Comparison of ENCODE assay signal across 24 cellular contexts in genomic region chr4:184655889-184656869, GRCh38. TPM values are rescaled to one million over a fixed set of nuclear protein-coding genes. Genes with fewer than 3 reads are reported as not detected.
A peak's percentile ranks its signal among the peaks of the same experiment; 100 is the strongest.
DNase-seq lines count a peak whose midpoint lies in the region; TF ChIP-seq lines count a peak whose summit lies in the region.
"Had no signal": no experiment of that assay in that cellular context is flagged by ENCODE, and none has a peak within 500 bp of the region (broad histone marks: within the 10 kb centered on the region; RNA-seq: fewer than 3 reads in every experiment).

No MANE protein-coding gene starts in this region.

- peaks cover 9% of the 10 kb centered on the region; the same call in 1 of the 2 replicates for H3F3A ChIP-seq in SU-DHL-6 (ENCODE audit: insufficient read depth)

- H3K9me3 Mint-ChIP-seq in HFFc6: no peaks in the 10 kb centered on the region
- peaks cover 6% of the 10 kb centered on the region for H3K9me3 Mint-ChIP-seq in glutamatergic neuron (ENCODE audit: unreplicated experiment)
- H3K9me3 Mint-ChIP-seq: activated naive CD4-positive, alpha-beta T cell treated with anti-CD3 and anti-CD28 coated beads for 36 hours; activated T-cell treated with anti-CD3 and anti-CD28 coated beads, Interleukin-2, amount 50 U/mL, for 72 hours; CD4-positive, CD25-positive, alpha-beta regulatory T cell; memory B cell; naive B cell had no signal

- no peak for DNase-seq in HFFc6
- DNase-seq in glutamatergic neuron: no peak
- DNase-seq in skeletal muscle cell (ENCODE audit: low read depth): peak; percentile 47
- no peak for DNase-seq in DMS53 (lab: John Stamatoyannopoulos, UW)
- DNase-seq in amygdala (lab: John Stamatoyannopoulos, UW): no peak
- no peak for DNase-seq in stimulated activated CD4-positive, alpha-beta T cell treated with anti-CD3 and anti-CD28 coated beads, Interleukin-4, amount 100 ng/mL, for 1 hour
- no peak for DNase-seq in sigmoid colon
- DNase-seq: activated CD4-positive, alpha-beta T cell treated with anti-CD3 and anti-CD28 coated beads for 48 hours; activated naive CD4-positive, alpha-beta T cell treated with anti-CD3 and anti-CD28 coated beads for 36 hours; activated T-cell treated with anti-CD3 and anti-CD28 coated beads, Interleukin-2, amount 50 U/mL, for 72 hours; amniotic stem cell; caudate nucleus; CD4-positive, CD25-positive, alpha-beta regulatory T cell; esophagus squamous epithelium; GOT3; naive B cell; NCI-H1048; NCI-H1694 treated with DMSO at 0.1 percent for 48 hours; NCI-H69; T-helper 17 cell; upper lobe of left lung had no signal

- H4K20me1 ChIP-seq in SU-DHL-6 (ENCODE audit: low read depth, low read length): no peaks in the 10 kb centered on the region

- no peaks in the 10 kb centered on the region for H3K9me2 ChIP-seq in SU-DHL-6 (replicated peaks; ENCODE audit: insufficient read depth, low read length)

- no peaks in the 10 kb centered on the region for H3K27me3 ChIP-seq in SU-DHL-6 (ENCODE audit: low read length)
- H3K27me3 ChIP-seq in sigmoid colon: no peaks in the 10 kb centered on the region
- H3K27me3 ChIP-seq: esophagus squamous epithelium, upper lobe of left lung had no signal

- H3K27me3 Mint-ChIP-seq in HFFc6 (ENCODE audit: insufficient read depth): no peaks in the 10 kb centered on the region; the same call in 1 of the 2 replicates
- peaks cover 2% of the 10 kb centered on the region for H3K27me3 Mint-ChIP-seq in glutamatergic neuron (ENCODE audit: unreplicated experiment)
- H3K27me3 Mint-ChIP-seq: CD4-positive, CD25-positive, alpha-beta regulatory T cell; memory B cell; naive B cell; T-helper 17 cell had no signal

- H3K4me3 Mint-ChIP-seq in HFFc6 (no peak overlapping the region), glutamatergic neuron (ENCODE audit: unreplicated experiment) (no peak overlapping the region)
- H3K4me3 Mint-ChIP-seq: activated naive CD4-positive, alpha-beta T cell treated with anti-CD3 and anti-CD28 coated beads for 36 hours; activated T-cell treated with anti-CD3 and anti-CD28 coated beads, Interleukin-2, amount 50 U/mL, for 72 hours; memory B cell; T-helper 17 cell had no signal

- H3K4me3 ChIP-seq in SU-DHL-6 (ENCODE audit: insufficient read depth, low read length, poor library complexity, severe bottlenecking) (no peak overlapping the region), skeletal muscle cell (ENCODE audit: low read depth, low read length) (no peak overlapping the region), sigmoid colon (no peak overlapping the region)
- H3K4me3 ChIP-seq: esophagus squamous epithelium, SK-N-MC, upper lobe of left lung had no signal

- no peak for TF ChIP-seq EP300 in sigmoid colon (IDR thresholded peaks at IDR 0.05)

- H3K9ac ChIP-seq in SU-DHL-6 (ENCODE audit: low read length): no peak overlapping the region

- peak overlapping the region; percentile 35 for H3K4me2 ChIP-seq in SU-DHL-6 (ENCODE audit: low read depth, low read length, poor library complexity, severe bottlenecking)

- H3K4me1 Mint-ChIP-seq in HFFc6 (ENCODE audit: low read depth) (peaks cover 27% of the 10 kb centered on the region), glutamatergic neuron (ENCODE audit: low read depth, unreplicated experiment) (peaks cover 11% of the 10 kb centered on the region)

- H3K27ac Mint-ChIP-seq in HFFc6 (peak overlapping the region; percentile 52; the same call in 1 of the 2 replicates), glutamatergic neuron (ENCODE audit: unreplicated experiment) (peak overlapping the region; percentile 12)
- H3K27ac Mint-ChIP-seq: activated naive CD4-positive, alpha-beta T cell treated with anti-CD3 and anti-CD28 coated beads for 36 hours; activated T-cell treated with anti-CD3 and anti-CD28 coated beads, Interleukin-2, amount 50 U/mL, for 72 hours; CD4-positive, CD25-positive, alpha-beta regulatory T cell; memory B cell; T-helper 17 cell had no signal

- no peak overlapping the region for H2AFZ ChIP-seq in SU-DHL-6 (ENCODE audit: low read depth, low read length, severe bottlenecking)

- 91 to 95% methylated on average over 8 of the region's 8 CpGs for WGBS in sigmoid colon, 2 donors

- H3K36me3 Mint-ChIP-seq in HFFc6 (ENCODE audit: low read depth) (peaks cover 13% of the 10 kb centered on the region; the same call in 1 of the 2 replicates), glutamatergic neuron (ENCODE audit: unreplicated experiment) (no peaks in the 10 kb centered on the region)

- no peak for TF ChIP-seq CTCF in HFFc6 (IDR thresholded peaks at IDR 0.05)
- TF ChIP-seq CTCF in SU-DHL-6 (IDR thresholded peaks at IDR 0.05; ENCODE audit: insufficient read depth, low read length, poor library complexity, severe bottlenecking): no peak
- TF ChIP-seq CTCF in glutamatergic neuron (IDR thresholded peaks at IDR 0.05; ENCODE audit: partially characterized antibody, unreplicated experiment): no peak
- no peak for TF ChIP-seq CTCF in sigmoid colon (IDR thresholded peaks at IDR 0.05)

- no peak for TF ChIP-seq POLR2A in sigmoid colon (IDR thresholded peaks at IDR 0.05)

- H3K79me2 ChIP-seq in SU-DHL-6 (ENCODE audit: insufficient read depth, low read length): no peaks in the 10 kb centered on the region

- H3K36me3 ChIP-seq in SU-DHL-6 (ENCODE audit: low read length) (0 out of 2 replicates have a peak, but pooled peaks cover 6% of the 10 kb centered on the region), sigmoid colon (peaks cover 2 to 32% (median 11%) of the 10 kb centered on the region in 4 donors)

- H3K9me3 ChIP-seq in SU-DHL-6 (ENCODE audit: insufficient read depth, low read length) (no peaks in the 10 kb centered on the region), sigmoid colon (no peaks in the 10 kb centered on the region)
- H3K9me3 ChIP-seq: esophagus squamous epithelium, upper lobe of left lung had no signal

- H3K4me1 ChIP-seq in sigmoid colon: no peaks in the 10 kb centered on the region
- H3K4me1 ChIP-seq: upper lobe of left lung had no signal

- 0 out of 2 replicates have a peak overlapping the region, but pooled peaks have one; percentile 28 for H3K27ac ChIP-seq in SU-DHL-6 (ENCODE audit: low read depth, low read length)
- no peak overlapping the region for H3K27ac ChIP-seq in sigmoid colon
- H3K27ac ChIP-seq: esophagus squamous epithelium, SK-N-MC, upper lobe of left lung had no signal

- intact Hi-C loops in sigmoid colon (cut with DNase I): no loop called here

RNA-seq across cellular contexts. Expression of gene PRIMPOL, which starts 6.6 kb away (rescaled TPM):
- 10 to 100 TPM in 4 of 6 experiments, 1 to 10 TPM in 2; 9.0 to 11.3 (median 10.8) TPM for total RNA-seq in HFFc6 (2021; fragmentation: NEBNext Ultra II Directional; extraction: Animal tissue kit (Norgen Biotek cat#: 25700))
- total RNA-seq in glutamatergic neuron (ENCODE audit: unreplicated experiment): 12.8 TPM
- 10 to 100 TPM; 18.7 to 32.1 (median 29.9) TPM for total RNA-seq in sigmoid colon
- 10 to 100 TPM; 12.0 to 67.3 (median 30.5) TPM for polyA plus RNA-seq in sigmoid colon

RNA-seq across cellular contexts. Expression of gene CASP3, which starts 6.9 kb away (rescaled TPM):
- total RNA-seq in HFFc6 (2021; fragmentation: NEBNext Ultra II Directional; extraction: Animal tissue kit (Norgen Biotek cat#: 25700)): 10 to 100 TPM; 25.8 to 31.6 (median 26.5) TPM
- 311 TPM for total RNA-seq in glutamatergic neuron (ENCODE audit: unreplicated experiment)
- total RNA-seq in sigmoid colon: 10 to 100 TPM in 3 of 4 donors, 1 to 10 TPM in 1; 9.4 to 20.3 (median 17.7) TPM
- polyA plus RNA-seq in sigmoid colon: 10 to 100 TPM; 35.7 to 70.1 (median 48.6) TPM
